1 cellular context compared by ENCODE assay signal in the genomic region with DNA sequence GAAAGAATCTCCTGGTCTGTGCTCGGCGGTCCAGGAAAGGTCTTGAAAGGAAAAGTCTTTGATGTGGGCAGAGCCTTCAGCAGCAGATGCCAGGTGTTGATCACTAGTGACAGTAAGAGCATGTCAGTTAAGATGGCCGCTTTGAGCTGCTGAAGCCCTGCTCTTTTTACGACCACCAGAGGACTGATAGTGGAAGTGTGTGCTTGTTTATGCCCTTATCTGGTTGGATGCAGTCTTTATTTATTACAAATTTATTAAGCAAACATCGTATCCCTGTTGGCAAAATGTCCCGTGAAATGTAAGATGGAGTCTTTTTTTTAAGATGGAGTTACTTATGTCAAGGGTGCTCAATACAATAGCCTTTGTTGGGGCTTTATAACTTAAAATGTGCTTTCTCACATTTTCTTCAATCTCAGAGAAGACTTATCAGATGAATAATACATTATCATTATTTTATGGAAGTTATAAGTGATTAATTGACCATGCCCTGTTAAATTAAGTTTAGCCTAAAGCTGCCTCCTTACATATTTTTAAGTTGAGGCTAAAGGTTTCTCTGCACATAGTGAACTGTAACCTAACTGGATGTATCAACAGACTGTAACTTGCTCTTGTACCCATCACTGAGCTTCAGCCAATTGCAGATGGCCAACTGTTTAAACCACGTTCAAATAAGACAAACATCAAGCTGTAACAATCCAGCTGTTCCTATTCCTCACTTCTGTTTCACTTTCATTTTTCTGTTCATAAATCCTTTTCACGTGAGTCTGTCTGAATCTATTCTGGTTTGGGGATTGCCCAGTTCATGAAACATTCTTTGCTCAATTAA.
TF ChIP-seq lines count a peak whose summit lies in the region.

No MANE protein-coding gene starts in this region.

TF ChIP-seq in K562, 482 proteins besides CTCF, POLR2A, EP300 and RAD21 (continued from another document and continues in another):
- TF ChIP-seq NFE2L1 (tag; IDR thresholded peaks at IDR 0.05; ENCODE audit: borderline replicate concordance, low read depth) (peak; percentile 90), ZNF586 (CRISPR knock-in tag; conservative IDR thresholded peaks at IDR 0.05) (peak; percentile 47; the same call in 1 of the 2 replicates), POLR2G (IDR thresholded peaks at IDR 0.05; ENCODE audit: low read depth, low read length) (no peak), NFYB (IDR thresholded peaks at IDR 0.05; ENCODE audit: extremely low read depth, insufficient read length) (no peak), JUNB (CRISPR knock-in tag; conservative IDR thresholded peaks at IDR 0.05) (no peak), ZNF76 (CRISPR knock-in tag; IDR thresholded peaks at IDR 0.05; ENCODE audit: borderline replicate concordance) (peak; percentile 94), STAT5B (CRISPR knock-in tag; IDR thresholded peaks at IDR 0.05) (peak; percentile 92), ATF1 (CRISPR knock-in tag; IDR thresholded peaks at IDR 0.05) (no peak), ATF1 (tag; IDR thresholded peaks at IDR 0.05) (peak; percentile 55), ERF (CRISPR knock-in tag; IDR thresholded peaks at IDR 0.05) (peak; percentile 76; the same call in 1 of the 2 replicates), ZKSCAN8 (CRISPR knock-in tag; IDR thresholded peaks at IDR 0.05) (peak; percentile 93), SAFB (IDR thresholded peaks at IDR 0.05; ENCODE audit: borderline replicate concordance, low read depth, low read length) (no peak), ETV6 (IDR thresholded peaks at IDR 0.05; ENCODE audit: borderline replicate concordance in 1 of 2, low read depth in 2 of 2, low read length in 1 of 2) (no peak), ETV6 (CRISPR knock-in tag; IDR thresholded peaks at IDR 0.05; ENCODE audit: borderline replicate concordance) (no peak), ZNF12 (CRISPR knock-in tag; IDR thresholded peaks at IDR 0.05) (no peak), ZNF277 (CRISPR knock-in tag; IDR thresholded peaks at IDR 0.05; ENCODE audit: borderline replicate concordance) (no peak), ZC3H8 (IDR thresholded peaks at IDR 0.05) (no peak), ZNF655 (CRISPR knock-in tag; IDR thresholded peaks at IDR 0.05) (0 out of 2 replicates have a peak, but pooled peaks have one; percentile 63), BRD4 (IDR thresholded peaks at IDR 0.05) (peak; percentile 44; the same call in 1 of the 2 replicates), ZBTB17 (CRISPR knock-in tag; IDR thresholded peaks at IDR 0.05) (peak; percentile 86; the same call in 1 of the 2 replicates), FOXJ2 (tag; IDR thresholded peaks at IDR 0.05) (peak; percentile 82), ZNF740 (CRISPR knock-in tag; IDR thresholded peaks at IDR 0.05) (no peak), ZNF740 (tag; IDR thresholded peaks at IDR 0.05) (peak in 1 of 2 experiments; percentile 100; a peak in 2 of 4 replicates), TGIF2 (CRISPR knock-in tag; IDR thresholded peaks at IDR 0.05) (no peak)
- TF ChIP-seq, protein P1, sequence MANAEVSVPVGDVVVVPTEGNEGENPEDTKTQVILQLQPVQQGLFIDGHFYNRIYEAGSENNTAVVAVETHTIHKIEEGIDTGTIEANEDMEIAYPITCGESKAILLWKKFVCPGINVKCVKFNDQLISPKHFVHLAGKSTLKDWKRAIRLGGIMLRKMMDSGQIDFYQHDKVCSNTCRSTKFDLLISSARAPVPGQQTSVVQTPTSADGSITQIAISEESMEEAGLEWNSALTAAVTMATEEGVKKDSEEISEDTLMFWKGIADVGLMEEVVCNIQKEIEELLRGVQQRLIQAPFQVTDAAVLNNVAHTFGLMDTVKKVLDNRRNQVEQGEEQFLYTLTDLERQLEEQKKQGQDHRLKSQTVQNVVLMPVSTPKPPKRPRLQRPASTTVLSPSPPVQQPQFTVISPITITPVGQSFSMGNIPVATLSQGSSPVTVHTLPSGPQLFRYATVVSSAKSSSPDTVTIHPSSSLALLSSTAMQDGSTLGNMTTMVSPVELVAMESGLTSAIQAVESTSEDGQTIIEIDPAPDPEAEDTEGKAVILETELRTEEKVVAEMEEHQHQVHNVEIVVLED (CRISPR knock-in tag; IDR thresholded peaks at IDR 0.05), result peak; percentile 67
- TF ChIP-seq, protein P2, sequence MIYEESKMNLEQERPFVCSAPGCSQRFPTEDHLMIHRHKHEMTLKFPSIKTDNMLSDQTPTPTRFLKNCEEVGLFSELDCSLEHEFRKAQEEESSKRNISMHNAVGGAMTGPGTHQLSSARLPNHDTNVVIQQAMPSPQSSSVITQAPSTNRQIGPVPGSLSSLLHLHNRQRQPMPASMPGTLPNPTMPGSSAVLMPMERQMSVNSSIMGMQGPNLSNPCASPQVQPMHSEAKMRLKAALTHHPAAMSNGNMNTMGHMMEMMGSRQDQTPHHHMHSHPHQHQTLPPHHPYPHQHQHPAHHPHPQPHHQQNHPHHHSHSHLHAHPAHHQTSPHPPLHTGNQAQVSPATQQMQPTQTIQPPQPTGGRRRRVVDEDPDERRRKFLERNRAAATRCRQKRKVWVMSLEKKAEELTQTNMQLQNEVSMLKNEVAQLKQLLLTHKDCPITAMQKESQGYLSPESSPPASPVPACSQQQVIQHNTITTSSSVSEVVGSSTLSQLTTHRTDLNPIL (CRISPR knock-in tag; IDR thresholded peaks at IDR 0.05), result peak; percentile 79
- TF ChIP-seq, protein P3, sequence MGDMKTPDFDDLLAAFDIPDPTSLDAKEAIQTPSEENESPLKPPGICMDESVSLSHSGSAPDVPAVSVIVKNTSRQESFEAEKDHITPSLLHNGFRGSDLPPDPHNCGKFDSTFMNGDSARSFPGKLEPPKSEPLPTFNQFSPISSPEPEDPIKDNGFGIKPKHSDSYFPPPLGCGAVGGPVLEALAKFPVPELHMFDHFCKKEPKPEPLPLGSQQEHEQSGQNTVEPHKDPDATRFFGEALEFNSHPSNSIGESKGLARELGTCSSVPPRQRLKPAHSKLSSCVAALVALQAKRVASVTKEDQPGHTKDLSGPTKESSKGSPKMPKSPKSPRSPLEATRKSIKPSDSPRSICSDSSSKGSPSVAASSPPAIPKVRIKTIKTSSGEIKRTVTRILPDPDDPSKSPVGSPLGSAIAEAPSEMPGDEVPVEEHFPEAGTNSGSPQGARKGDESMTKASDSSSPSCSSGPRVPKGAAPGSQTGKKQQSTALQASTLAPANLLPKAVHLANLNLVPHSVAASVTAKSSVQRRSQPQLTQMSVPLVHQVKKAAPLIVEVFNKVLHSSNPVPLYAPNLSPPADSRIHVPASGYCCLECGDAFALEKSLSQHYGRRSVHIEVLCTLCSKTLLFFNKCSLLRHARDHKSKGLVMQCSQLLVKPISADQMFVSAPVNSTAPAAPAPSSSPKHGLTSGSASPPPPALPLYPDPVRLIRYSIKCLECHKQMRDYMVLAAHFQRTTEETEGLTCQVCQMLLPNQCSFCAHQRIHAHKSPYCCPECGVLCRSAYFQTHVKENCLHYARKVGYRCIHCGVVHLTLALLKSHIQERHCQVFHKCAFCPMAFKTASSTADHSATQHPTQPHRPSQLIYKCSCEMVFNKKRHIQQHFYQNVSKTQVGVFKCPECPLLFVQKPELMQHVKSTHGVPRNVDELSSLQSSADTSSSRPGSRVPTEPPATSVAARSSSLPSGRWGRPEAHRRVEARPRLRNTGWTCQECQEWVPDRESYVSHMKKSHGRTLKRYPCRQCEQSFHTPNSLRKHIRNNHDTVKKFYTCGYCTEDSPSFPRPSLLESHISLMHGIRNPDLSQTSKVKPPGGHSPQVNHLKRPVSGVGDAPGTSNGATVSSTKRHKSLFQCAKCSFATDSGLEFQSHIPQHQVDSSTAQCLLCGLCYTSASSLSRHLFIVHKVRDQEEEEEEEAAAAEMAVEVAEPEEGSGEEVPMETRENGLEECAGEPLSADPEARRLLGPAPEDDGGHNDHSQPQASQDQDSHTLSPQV (IDR thresholded peaks at IDR 0.05), result peak; percentile 100
- TF ChIP-seq, protein P4, sequence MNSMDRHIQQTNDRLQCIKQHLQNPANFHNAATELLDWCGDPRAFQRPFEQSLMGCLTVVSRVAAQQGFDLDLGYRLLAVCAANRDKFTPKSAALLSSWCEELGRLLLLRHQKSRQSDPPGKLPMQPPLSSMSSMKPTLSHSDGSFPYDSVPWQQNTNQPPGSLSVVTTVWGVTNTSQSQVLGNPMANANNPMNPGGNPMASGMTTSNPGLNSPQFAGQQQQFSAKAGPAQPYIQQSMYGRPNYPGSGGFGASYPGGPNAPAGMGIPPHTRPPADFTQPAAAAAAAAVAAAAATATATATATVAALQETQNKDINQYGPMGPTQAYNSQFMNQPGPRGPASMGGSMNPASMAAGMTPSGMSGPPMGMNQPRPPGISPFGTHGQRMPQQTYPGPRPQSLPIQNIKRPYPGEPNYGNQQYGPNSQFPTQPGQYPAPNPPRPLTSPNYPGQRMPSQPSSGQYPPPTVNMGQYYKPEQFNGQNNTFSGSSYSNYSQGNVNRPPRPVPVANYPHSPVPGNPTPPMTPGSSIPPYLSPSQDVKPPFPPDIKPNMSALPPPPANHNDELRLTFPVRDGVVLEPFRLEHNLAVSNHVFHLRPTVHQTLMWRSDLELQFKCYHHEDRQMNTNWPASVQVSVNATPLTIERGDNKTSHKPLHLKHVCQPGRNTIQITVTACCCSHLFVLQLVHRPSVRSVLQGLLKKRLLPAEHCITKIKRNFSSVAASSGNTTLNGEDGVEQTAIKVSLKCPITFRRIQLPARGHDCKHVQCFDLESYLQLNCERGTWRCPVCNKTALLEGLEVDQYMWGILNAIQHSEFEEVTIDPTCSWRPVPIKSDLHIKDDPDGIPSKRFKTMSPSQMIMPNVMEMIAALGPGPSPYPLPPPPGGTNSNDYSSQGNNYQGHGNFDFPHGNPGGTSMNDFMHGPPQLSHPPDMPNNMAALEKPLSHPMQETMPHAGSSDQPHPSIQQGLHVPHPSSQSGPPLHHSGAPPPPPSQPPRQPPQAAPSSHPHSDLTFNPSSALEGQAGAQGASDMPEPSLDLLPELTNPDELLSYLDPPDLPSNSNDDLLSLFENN (IDR thresholded peaks at IDR 0.05; ENCODE audit: low read depth in 2 of 2, low read length in 2 of 2), result no peak
- TF ChIP-seq, protein P5, sequence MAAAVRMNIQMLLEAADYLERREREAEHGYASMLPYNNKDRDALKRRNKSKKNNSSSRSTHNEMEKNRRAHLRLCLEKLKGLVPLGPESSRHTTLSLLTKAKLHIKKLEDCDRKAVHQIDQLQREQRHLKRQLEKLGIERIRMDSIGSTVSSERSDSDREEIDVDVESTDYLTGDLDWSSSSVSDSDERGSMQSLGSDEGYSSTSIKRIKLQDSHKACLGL (CRISPR knock-in tag; IDR thresholded peaks at IDR 0.05; ENCODE audit: borderline replicate concordance, poor library complexity, severe bottlenecking), result peak; percentile 47
- TF ChIP-seq, protein P6, sequence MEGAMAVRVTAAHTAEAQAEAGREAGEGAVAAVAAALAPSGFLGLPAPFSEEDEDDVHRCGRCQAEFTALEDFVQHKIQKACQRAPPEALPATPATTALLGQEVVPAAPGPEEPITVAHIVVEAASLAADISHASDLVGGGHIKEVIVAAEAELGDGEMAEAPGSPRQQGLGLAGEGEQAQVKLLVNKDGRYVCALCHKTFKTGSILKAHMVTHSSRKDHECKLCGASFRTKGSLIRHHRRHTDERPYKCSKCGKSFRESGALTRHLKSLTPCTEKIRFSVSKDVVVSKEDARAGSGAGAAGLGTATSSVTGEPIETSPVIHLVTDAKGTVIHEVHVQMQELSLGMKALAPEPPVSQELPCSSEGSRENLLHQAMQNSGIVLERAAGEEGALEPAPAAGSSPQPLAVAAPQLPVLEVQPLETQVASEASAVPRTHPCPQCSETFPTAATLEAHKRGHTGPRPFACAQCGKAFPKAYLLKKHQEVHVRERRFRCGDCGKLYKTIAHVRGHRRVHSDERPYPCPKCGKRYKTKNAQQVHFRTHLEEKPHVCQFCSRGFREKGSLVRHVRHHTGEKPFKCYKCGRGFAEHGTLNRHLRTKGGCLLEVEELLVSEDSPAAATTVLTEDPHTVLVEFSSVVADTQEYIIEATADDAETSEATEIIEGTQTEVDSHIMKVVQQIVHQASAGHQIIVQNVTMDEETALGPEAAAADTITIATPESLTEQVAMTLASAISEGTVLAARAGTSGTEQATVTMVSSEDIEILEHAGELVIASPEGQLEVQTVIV (CRISPR knock-in tag; IDR thresholded peaks at IDR 0.05; ENCODE audit: borderline replicate concordance), result peak; percentile 86
- TF ChIP-seq, protein P7, sequence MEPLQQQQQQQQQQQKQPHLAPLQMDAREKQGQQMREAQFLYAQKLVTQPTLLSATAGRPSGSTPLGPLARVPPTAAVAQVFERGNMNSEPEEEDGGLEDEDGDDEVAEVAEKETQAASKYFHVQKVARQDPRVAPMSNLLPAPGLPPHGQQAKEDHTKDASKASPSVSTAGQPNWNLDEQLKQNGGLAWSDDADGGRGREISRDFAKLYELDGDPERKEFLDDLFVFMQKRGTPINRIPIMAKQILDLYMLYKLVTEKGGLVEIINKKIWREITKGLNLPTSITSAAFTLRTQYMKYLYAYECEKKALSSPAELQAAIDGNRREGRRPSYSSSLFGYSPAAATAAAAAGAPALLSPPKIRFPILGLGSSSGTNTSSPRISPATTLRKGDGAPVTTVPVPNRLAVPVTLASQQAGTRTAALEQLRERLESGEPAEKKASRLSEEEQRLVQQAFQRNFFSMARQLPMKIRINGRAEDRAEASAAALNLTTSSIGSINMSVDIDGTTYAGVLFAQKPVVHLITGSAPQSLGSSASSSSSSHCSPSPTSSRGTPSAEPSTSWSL (CRISPR knock-in tag; IDR thresholded peaks at IDR 0.05; ENCODE audit: borderline replicate concordance), result no peak
